In the genomic region with DNA sequence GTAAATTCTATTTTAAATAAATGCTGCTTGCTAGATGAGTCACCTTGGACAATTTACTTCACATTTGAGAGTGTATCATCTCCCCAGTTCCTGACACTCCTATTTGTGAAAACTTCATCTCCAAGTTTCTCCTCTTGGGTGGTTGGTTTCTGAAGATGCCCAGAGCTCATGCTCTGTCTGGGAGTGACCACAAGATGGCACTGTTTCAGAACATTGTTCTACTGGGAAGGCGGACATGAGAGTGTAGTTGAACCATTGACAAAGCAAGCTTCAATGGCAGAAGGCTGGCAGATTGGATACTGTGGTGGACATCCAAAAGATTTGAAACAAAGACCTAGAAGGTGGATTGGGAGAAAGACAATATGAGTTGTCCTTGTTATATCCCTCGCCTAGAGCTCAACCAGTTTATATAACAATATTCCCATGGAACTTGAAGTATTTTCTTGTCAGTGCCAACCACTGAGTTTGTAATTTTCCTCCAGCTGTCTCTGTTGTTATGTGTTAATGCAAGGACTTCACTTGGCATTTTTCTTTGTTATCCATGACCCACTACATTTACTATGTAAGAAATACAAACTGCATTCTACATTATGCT, we compare ENCODE assay signal across 9 cellular contexts.
DNase-seq lines count a peak whose midpoint lies in the region; ATAC-seq and TF ChIP-seq lines count a peak whose summit lies in the region.
"Had no signal": no experiment of that assay in that cellular context is flagged by ENCODE, and none has a peak within 500 bp of the region (broad histone marks: within the 10 kb centered on the region; RNA-seq: fewer than 3 reads in every experiment).

No MANE protein-coding gene starts in this region.

- H3K9ac ChIP-seq in Karpas-422 (ENCODE audit: low read length): no peak overlapping the region

- H3K4me1 ChIP-seq in HAP-1 (no peaks in the 10 kb centered on the region), Karpas-422 (ENCODE audit: low read length) (no peaks in the 10 kb centered on the region), lower lobe of right lung (no peaks in the 10 kb centered on the region)

- no peaks in the 10 kb centered on the region for H3K79me2 ChIP-seq in Karpas-422 (ENCODE audit: low read length)

- in situ Hi-C loops in HAP-1 (cut with MboI; ENCODE audit: low sequenced_read_pairs): no loop called here

- no peaks in the 10 kb centered on the region for H3K9me3 ChIP-seq in HAP-1
- H3K9me3 ChIP-seq in Karpas-422 (ENCODE audit: low read length): no peaks in the 10 kb centered on the region
- H3K9me3 ChIP-seq in lower lobe of right lung: peaks cover 7% of the 10 kb centered on the region

- no peak overlapping the region for H3K4me2 ChIP-seq in Karpas-422 (ENCODE audit: low read depth, low read length, poor library complexity, severe bottlenecking)

- TF ChIP-seq CTCF in coronary artery (IDR thresholded peaks at IDR 0.05): peak; percentile 56
- peak; percentile 78 for TF ChIP-seq CTCF in lower lobe of right lung (IDR thresholded peaks at IDR 0.05)
- TF ChIP-seq CTCF in type B pancreatic cell (conservative IDR thresholded peaks at IDR 0.05): peak; percentile 87

- H3K27me3 ChIP-seq in HAP-1 (ENCODE audit: low read depth) (no peaks in the 10 kb centered on the region), Karpas-422 (ENCODE audit: low read length) (no peaks in the 10 kb centered on the region), lower lobe of right lung (ENCODE audit: low read depth) (no peaks in the 10 kb centered on the region)

- H3K9me3 Mint-ChIP-seq in type B pancreatic cell: no peaks in the 10 kb centered on the region

- H3K27ac ChIP-seq in Karpas-422 (ENCODE audit: low read length) (no peak overlapping the region), coronary artery (no peak overlapping the region), lower lobe of right lung (no peak overlapping the region)

- no peak overlapping the region for H2AFZ ChIP-seq in Karpas-422 (ENCODE audit: low read length)

- intact Hi-C loops in lower lobe of right lung (cut with DNase I): no loop called here

- H3K27me3 Mint-ChIP-seq in type B pancreatic cell: no peaks in the 10 kb centered on the region

- no peaks in the 10 kb centered on the region for H3K4me1 Mint-ChIP-seq in type B pancreatic cell (ENCODE audit: unreplicated experiment)
- H3K4me1 Mint-ChIP-seq: naive B cell had no signal

- H3K36me3 Mint-ChIP-seq in type B pancreatic cell: no peaks in the 10 kb centered on the region
- H3K36me3 Mint-ChIP-seq: naive B cell had no signal

- no peaks in the 10 kb centered on the region for H3K9me2 ChIP-seq in Karpas-422 (replicated peaks; ENCODE audit: insufficient read depth, low read length)

- no peak overlapping the region for H3K27ac Mint-ChIP-seq in type B pancreatic cell
- H3K27ac Mint-ChIP-seq: naive B cell had no signal

- ATAC-seq in lower lobe of right lung: peak; percentile 66 to 78

- no peak overlapping the region for H3K4me3 Mint-ChIP-seq in type B pancreatic cell
- H3K4me3 Mint-ChIP-seq: naive B cell had no signal

- H3K4me3 ChIP-seq in HAP-1: no peak overlapping the region
- H3K4me3 ChIP-seq in Karpas-422 (ENCODE audit: low read length): no peak overlapping the region
- H3K4me3 ChIP-seq in coronary artery: no peak overlapping the region
- H3K4me3 ChIP-seq in lower lobe of right lung: no peak overlapping the region

- H3K36me3 ChIP-seq in HAP-1 (replicated peaks): no peaks in the 10 kb centered on the region
- no peaks in the 10 kb centered on the region for H3K36me3 ChIP-seq in Karpas-422 (ENCODE audit: insufficient read depth, low read length)
- H3K36me3 ChIP-seq in lower lobe of right lung: no peaks in the 10 kb centered on the region

- no peaks in the 10 kb centered on the region for H4K20me1 ChIP-seq in Karpas-422 (ENCODE audit: insufficient read depth, low read depth, low read length)

- DNase-seq in A172 (ENCODE audit: low spot score) (peak; percentile 64), GM04504 (ENCODE audit: low read depth) (peak; percentile 27), HAP-1 (ENCODE audit: low spot score in 2 of 2) (peak; percentile 45 to 64), Karpas-422 (peak; percentile 82), SHP77 (lab: John Stamatoyannopoulos, UW) (peak; percentile 63 to 75), coronary artery (ENCODE audit: low spot score) (no peak), lower lobe of right lung (no peak), type B pancreatic cell (ENCODE audit: extremely low spot score, unreplicated experiment) (no peak)
- DNase-seq: naive B cell had no signal

Comparison
In these comparisons a context has a peak if more than half of its experiments do, and no peak if none do; other contexts are left out.
1. DNase-seq: peak in A172 (single experiment), GM04504 (single experiment), HAP-1 (2 of 2), Karpas-422 (single experiment) and SHP77 (2 of 2); none in coronary artery (single experiment), lower lobe of right lung (single experiment) and type B pancreatic cell (single experiment).
2. Peak in every context shown above with its lines, with median percentiles within 50 percentile points of each other: CTCF ChIP-seq.